Comparison of ENCODE assay signal across 21 cellular contexts in genomic region chr4:78079701-78080430, GRCh38. TPM values are rescaled to one million over a fixed set of nuclear protein-coding genes. Genes with fewer than 3 reads are reported as not detected.
DNase-seq lines count a peak whose midpoint lies in the region; ATAC-seq and TF ChIP-seq lines count a peak whose summit lies in the region.
"Had no signal": no experiment of that assay in that cellular context is flagged by ENCODE, and none has a peak within 500 bp of the region (broad histone marks: within the 10 kb centered on the region; RNA-seq: fewer than 3 reads in every experiment).

No MANE protein-coding gene starts in this region.

- no peak for ATAC-seq in stimulated activated effector memory CD8-positive, alpha-beta T cell treated with anti-CD3 and anti-CD28 coated beads, Interleukin-12 subunit alpha, Interleukin-12 subunit beta, amount 100 ng/mL, for 72 hours
- ATAC-seq in GM21576 (IDR thresholded peaks at IDR 0.05; ENCODE audit: unreplicated experiment) (no peak), HG03135 (IDR thresholded peaks at IDR 0.05; ENCODE audit: unreplicated experiment) (no peak)
- ATAC-seq: left lung; stimulated activated naive B cell treated with anti-CD40 and anti-IgM and Interleukin-4, amounts not matched to agents 10 μg/mL and 1 μg/mL and 100 μg/mL, for 72 hours had no signal

- H3K27me3 Mint-ChIP-seq in HFFc6 (ENCODE audit: insufficient read depth): no peaks in the 10 kb centered on the region; the same call in 1 of the 2 replicates

- no peaks in the 10 kb centered on the region for H3K4me1 Mint-ChIP-seq in HFFc6 (ENCODE audit: low read depth)
- H3K4me1 Mint-ChIP-seq in stimulated activated effector memory CD8-positive, alpha-beta T cell treated with anti-CD3 and anti-CD28 coated beads, Interleukin-12 subunit alpha, Interleukin-12 subunit beta, amount 100 ng/mL, for 72 hours: no peaks in the 10 kb centered on the region
- H3K4me1 Mint-ChIP-seq: CD4-positive, CD25-positive, alpha-beta regulatory T cell; stimulated activated naive B cell treated with anti-CD40 and anti-IgM and Interleukin-4, amounts not matched to agents 10 μg/mL and 1 μg/mL and 100 μg/mL, for 72 hours had no signal

- peak overlapping the region; percentile 16; the same call in 1 of the 2 replicates for H3K4me3 Mint-ChIP-seq in HFFc6
- no peak overlapping the region for H3K4me3 Mint-ChIP-seq in stimulated activated effector memory CD8-positive, alpha-beta T cell treated with anti-CD3 and anti-CD28 coated beads, Interleukin-12 subunit alpha, Interleukin-12 subunit beta, amount 100 ng/mL, for 72 hours
- H3K4me3 Mint-ChIP-seq: CD4-positive, CD25-positive, alpha-beta regulatory T cell; stimulated activated naive B cell treated with anti-CD40 and anti-IgM and Interleukin-4, amounts not matched to agents 10 μg/mL and 1 μg/mL and 100 μg/mL, for 72 hours; T-helper 1 cell treated with Interleukin-12 subunit alpha and Interleukin-12 subunit beta and Interleukin-4 antibody, amounts not matched to agents 30 μg/mL and 1 μg/mL, for 36 hours had no signal

- H3K9me3 Mint-ChIP-seq in HFFc6: no peaks in the 10 kb centered on the region
- no peaks in the 10 kb centered on the region for H3K9me3 Mint-ChIP-seq in stimulated activated effector memory CD8-positive, alpha-beta T cell treated with anti-CD3 and anti-CD28 coated beads, Interleukin-12 subunit alpha, Interleukin-12 subunit beta, amount 100 ng/mL, for 72 hours
- H3K9me3 Mint-ChIP-seq: CD4-positive, CD25-positive, alpha-beta regulatory T cell; stimulated activated naive B cell treated with anti-CD40 and anti-IgM and Interleukin-4, amounts not matched to agents 10 μg/mL and 1 μg/mL and 100 μg/mL, for 72 hours; T-helper 1 cell treated with Interleukin-12 subunit alpha and Interleukin-12 subunit beta and Interleukin-4 antibody, amounts not matched to agents 30 μg/mL and 1 μg/mL, for 36 hours had no signal

- DNase-seq in HFFc6 (no peak), NCI-H2029 treated with DMSO at 0.1 percent for 48 hours (lab: John Stamatoyannopoulos, UW) (peak; percentile 35), OCI-M1 (lab: John Stamatoyannopoulos, UW) (peak; percentile 58), pons (ENCODE audit: low spot score) (peak; percentile 11), mucosa of gallbladder (ENCODE audit: low spot score) (no peak)
- DNase-seq in stimulated activated effector memory CD8-positive, alpha-beta T cell treated with anti-CD3 and anti-CD28 coated beads, Interleukin-12 subunit alpha, Interleukin-12 subunit beta, amount 100 ng/mL, for 72 hours (ENCODE audit: low spot score in 2 of 2): no peak
- DNase-seq: activated CD4-positive, alpha-beta T cell treated with anti-CD3 and anti-CD28 coated beads, Interleukin-2, amount 50 U/mL, for 4 hours; activated gamma-delta T cell treated with Interleukin-2 at 50 U/mL for 16 hours; adrenal gland; CD4-positive, CD25-positive, alpha-beta regulatory T cell; DMS79 treated with DMSO at 0.1 percent for 48 hours; dorsolateral prefrontal cortex; KG1; left lung; MV-4-11; NCI-H510A; PC-9; stimulated activated naive B cell treated with anti-CD40 and anti-IgM and Interleukin-4, amounts not matched to agents 10 μg/mL and 1 μg/mL and 100 μg/mL, for 72 hours had no signal

- no peaks in the 10 kb centered on the region for H3K36me3 Mint-ChIP-seq in HFFc6 (ENCODE audit: low read depth)
- no peaks in the 10 kb centered on the region for H3K36me3 Mint-ChIP-seq in stimulated activated effector memory CD8-positive, alpha-beta T cell treated with anti-CD3 and anti-CD28 coated beads, Interleukin-12 subunit alpha, Interleukin-12 subunit beta, amount 100 ng/mL, for 72 hours
- H3K36me3 Mint-ChIP-seq: CD4-positive, CD25-positive, alpha-beta regulatory T cell; stimulated activated naive B cell treated with anti-CD40 and anti-IgM and Interleukin-4, amounts not matched to agents 10 μg/mL and 1 μg/mL and 100 μg/mL, for 72 hours had no signal

- TF ChIP-seq CTCF in HFFc6 (IDR thresholded peaks at IDR 0.05): no peak

- no peak overlapping the region for H3K27ac Mint-ChIP-seq in HFFc6
- H3K27ac Mint-ChIP-seq in stimulated activated effector memory CD8-positive, alpha-beta T cell treated with anti-CD3 and anti-CD28 coated beads, Interleukin-12 subunit alpha, Interleukin-12 subunit beta, amount 100 ng/mL, for 72 hours: no peak overlapping the region
- H3K27ac Mint-ChIP-seq: CD4-positive, CD25-positive, alpha-beta regulatory T cell; stimulated activated naive B cell treated with anti-CD40 and anti-IgM and Interleukin-4, amounts not matched to agents 10 μg/mL and 1 μg/mL and 100 μg/mL, for 72 hours; T-helper 1 cell treated with Interleukin-12 subunit alpha and Interleukin-12 subunit beta and Interleukin-4 antibody, amounts not matched to agents 30 μg/mL and 1 μg/mL, for 36 hours had no signal

RNA-seq across cellular contexts. Expression of gene FRAS1, which starts 22.7 kb away (rescaled TPM):
- total RNA-seq in HFFc6 (2021; fragmentation: NEBNext Ultra II Directional; extraction: Animal tissue kit (Norgen Biotek cat#: 25700)): 10 to 100 TPM in 1 of 6 experiments, 1 to 10 TPM in 5; 1.7 to 11.0 (median 2.3) TPM
- 6.8 TPM for total RNA-seq in mucosa of gallbladder
- total RNA-seq: CD4-positive, CD25-positive, alpha-beta regulatory T cell had no signal

Comparison
In these comparisons a context has a peak if more than half of its experiments do, and no peak if none do; other contexts are left out.
1. DNase-seq: peak in NCI-H2029 treated with DMSO at 0.1 percent for 48 hours (single experiment), OCI-M1 (single experiment) and pons (single experiment); none in HFFc6 (single experiment), mucosa of gallbladder (single experiment) and stimulated activated effector memory CD8-positive, alpha-beta T cell treated with anti-CD3 and anti-CD28 coated beads, Interleukin-12 subunit alpha, Interleukin-12 subunit beta, amount 100 ng/mL, for 72 hours (0 of 2).